6 cellular contexts compared by ENCODE assay signal in the genomic region with DNA sequence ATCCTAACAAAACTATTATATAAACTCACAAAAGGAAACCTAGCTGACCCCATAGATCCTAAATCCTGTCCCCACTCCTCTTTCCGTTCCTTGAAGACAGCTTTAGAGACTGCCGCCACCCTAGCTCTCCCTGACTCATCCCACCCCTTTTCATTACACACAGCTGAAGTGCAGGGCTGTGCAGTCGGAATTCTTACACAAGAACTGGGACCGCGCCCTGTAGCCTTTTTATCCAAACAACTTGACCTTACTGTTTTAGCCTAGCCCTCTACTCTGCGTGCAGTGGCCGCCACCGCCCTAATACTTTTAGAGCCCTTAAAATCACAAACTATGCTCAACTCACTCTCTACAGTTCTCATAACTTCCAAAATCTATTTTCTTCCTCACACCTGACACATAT.
A peak's percentile ranks its signal among the peaks of the same experiment; 100 is the strongest.
DNase-seq lines count a peak whose midpoint lies in the region; ATAC-seq and TF ChIP-seq lines count a peak whose summit lies in the region.
"Not testable (repeated sequence)": the region's sequence is repeated elsewhere in the genome, so short reads cannot be mapped to it uniquely, and the experiment has no call there.

No MANE protein-coding gene starts in this region.

- POLR2A ChIA-PET in MCF 10A (lab: Yijun Ruan, JAX) = interaction anchor here (1.2 kb wide), 1 partner anchor 13 kb away, joined by 3 read pairs; no protein-coding TSS in a partner anchor

- DNase-seq in LHCN-M2 (ENCODE audit: low read depth) (peak; percentile 5), MCF 10A (ENCODE audit: unreplicated experiment) (peak; percentile 11), lung (ENCODE audit: low spot score) (peak; percentile 80), upper lobe of right lung (peak; percentile 72)
- not testable (repeated sequence) for DNase-seq in hepatocyte (ENCODE audit: low spot score)

- H3K9me3 ChIP-seq in HUES48 (ENCODE audit: control insufficient read depth, insufficient read depth, low read length); hepatocyte (ENCODE audit: low read depth); lung (ENCODE audit: control insufficient read depth in 2 of 2, insufficient read depth in 1 of 2, low read length in 1 of 2); upper lobe of right lung: not testable (repeated sequence)

- WGBS in hepatocyte (ENCODE audit: low lambda C conversion rate, missing lambda C conversion rate) = 80% methylated on average over 8 of the region's 8 CpGs
- WGBS in lung, 2 donors = 69 to 82% methylated on average over 8 of the region's 8 CpGs

- H4K20me1 ChIP-seq in hepatocyte (ENCODE audit: insufficient read depth, poor library complexity, severe bottlenecking) = not testable (repeated sequence)

- not testable (repeated sequence) for H3K9ac ChIP-seq in HUES48 (ENCODE audit: low read depth, low read length)

- H3K9me2 ChIP-seq in hepatocyte (replicated peaks; ENCODE audit: insufficient read depth) = not testable (repeated sequence)

- not testable (repeated sequence) for H2AFZ ChIP-seq in hepatocyte

- BruUV-seq in MCF 10A (replicated peaks; lab: Mats Ljungman, UMichigan) = not testable (repeated sequence)

- H3K36me3 Mint-ChIP-seq in MCF 10A (ENCODE audit: insufficient read depth, unreplicated experiment) = not testable (repeated sequence)

- H3K27me3 Mint-ChIP-seq in MCF 10A (ENCODE audit: insufficient read depth, unreplicated experiment) = peaks cover 19% of the 10 kb centered on the region

- H3K27ac Mint-ChIP-seq in MCF 10A (ENCODE audit: low read depth, unreplicated experiment) = not testable (repeated sequence)

- not testable (repeated sequence) for ATAC-seq in lung (ENCODE audit: insufficient read depth, low FRiP score); upper lobe of right lung

- H3K27me3 ChIP-seq in HUES48 (ENCODE audit: control insufficient read depth, insufficient read depth, low read length); hepatocyte; lung (ENCODE audit: control insufficient read depth, insufficient read depth); upper lobe of right lung: not testable (repeated sequence)

- peaks cover 41% of the 10 kb centered on the region for H3K4me1 ChIP-seq in HUES48 (ENCODE audit: control insufficient read depth, insufficient read depth, low read length)
- not testable (repeated sequence) for H3K4me1 ChIP-seq in hepatocyte (ENCODE audit: insufficient read depth); lung (ENCODE audit: control insufficient read depth in 2 of 2, insufficient read depth in 2 of 2, low read length in 2 of 2); upper lobe of right lung

- not testable (repeated sequence) for H3K36me3 ChIP-seq in HUES48 (ENCODE audit: control insufficient read depth, insufficient read depth, low read length); hepatocyte (replicated peaks; ENCODE audit: insufficient read depth, low read depth); lung (ENCODE audit: control insufficient read depth in 2 of 2, insufficient read depth in 2 of 2, low read length in 2 of 2); upper lobe of right lung

- H3K27ac ChIP-seq in HUES48 (ENCODE audit: low read depth, low read length); lung (ENCODE audit: low read depth in 1 of 2, low read length in 1 of 2): not testable (repeated sequence)
- H3K27ac ChIP-seq in hepatocyte (peak overlapping the region; percentile 23), upper lobe of right lung (peak overlapping the region; percentile 6)

- not testable (repeated sequence) for H3K79me2 ChIP-seq in hepatocyte

- H3K4me3 ChIP-seq in HUES48 (ENCODE audit: low read depth, low read length) = peak overlapping the region; percentile 21; the same call in 1 of the 2 replicates
- H3K4me3 ChIP-seq in hepatocyte, lung, upper lobe of right lung: not testable (repeated sequence)

- H3K9me3 Mint-ChIP-seq in MCF 10A (ENCODE audit: unreplicated experiment) = not testable (repeated sequence)

- TF ChIP-seq CTCF in MCF 10A (IDR thresholded peaks at IDR 0.05; ENCODE audit: unreplicated experiment); hepatocyte (IDR thresholded peaks at IDR 0.05; ENCODE audit: poor library complexity); lung (IDR thresholded peaks at IDR 0.05; ENCODE audit: control extremely low read depth, extremely low read depth); upper lobe of right lung (IDR thresholded peaks at IDR 0.05): not testable (repeated sequence)

- H3K4me1 Mint-ChIP-seq in MCF 10A (ENCODE audit: insufficient read depth, unreplicated experiment) = not testable (repeated sequence)

- not testable (repeated sequence) for H3K4me2 ChIP-seq in hepatocyte

- intact Hi-C loops in MCF 10A (cut with micrococcal nuclease) = loop anchor here (1.0 kb wide), 1 partner anchor 37 kb away; no protein-coding TSS in a partner anchor
- intact Hi-C loops in upper lobe of right lung (cut with DNase I) = not testable (repeated sequence)

- not testable (repeated sequence) for H3K4me3 Mint-ChIP-seq in MCF 10A (ENCODE audit: unreplicated experiment)

- CTCF ChIA-PET in MCF 10A (lab: Yijun Ruan, JAX) = not testable (repeated sequence)
